In the genomic region with DNA sequence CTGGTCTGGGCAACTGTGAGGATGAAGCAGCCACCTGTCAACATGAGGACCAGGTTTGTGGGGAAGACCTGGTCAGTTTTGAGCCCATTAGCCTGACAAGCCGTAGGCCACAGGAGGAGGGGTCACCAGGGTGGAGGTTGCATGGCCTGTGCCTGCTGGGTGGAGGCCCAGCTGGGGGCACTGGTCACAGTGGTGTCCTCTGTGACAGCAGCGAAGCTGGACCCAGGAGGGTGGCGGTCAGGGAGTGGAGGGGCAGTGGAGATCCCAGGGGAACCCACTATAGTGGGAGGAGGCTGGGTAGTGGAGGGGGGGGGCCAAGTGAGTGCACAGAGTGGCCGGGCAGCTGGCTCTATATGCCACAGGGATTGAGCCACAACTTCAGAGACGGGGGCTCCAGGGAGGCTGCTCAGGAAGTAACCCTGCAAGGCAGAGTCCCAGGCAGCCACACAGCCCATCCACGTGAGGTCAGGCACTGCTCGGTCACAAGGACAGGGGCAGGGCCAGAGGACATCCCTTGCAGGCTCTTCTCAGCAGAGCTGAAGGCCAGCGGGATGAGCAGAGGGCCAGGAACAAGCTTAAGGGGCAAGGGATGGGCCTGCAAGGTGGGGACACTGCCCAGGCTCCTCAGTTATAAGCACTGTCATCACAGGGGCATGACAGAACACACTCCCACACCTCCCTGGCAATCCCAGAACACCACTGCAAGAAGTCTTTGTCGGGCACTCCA, we compare ENCODE assay signal across 23 cellular contexts. TPM values are rescaled to one million over a fixed set of nuclear protein-coding genes. Genes with fewer than 3 reads are reported as not detected.
DNase-seq lines count a peak whose midpoint lies in the region; ATAC-seq, FAIRE-seq and TF ChIP-seq lines count a peak whose summit lies in the region.
"Had no signal": no experiment of that assay in that cellular context is flagged by ENCODE, and none has a peak within 500 bp of the region (broad histone marks: within the 10 kb centered on the region; RNA-seq: fewer than 3 reads in every experiment).

No MANE protein-coding gene starts in this region.

- CTCF ChIA-PET in HepG2 (lab: Yijun Ruan, JAX; ENCODE audit: low intra/inter-chr PET ratio, low total read pairs): no interaction called here

- H3K27ac ChIP-seq in HepG2 (ENCODE audit: extremely low read length, insufficient read depth, low read length) (no peak overlapping the region), psoas muscle (peak overlapping the region; percentile 23)
- H3K27ac ChIP-seq: BLaER1, ovary, upper lobe of right lung had no signal

- H3K27me3 ChIP-seq in HepG2 (ENCODE audit: control insufficient read depth in 1 of 2, insufficient read depth in 2 of 2, low read length in 2 of 2): no peaks in the 10 kb centered on the region; a peak in 1 of 5 replicates
- no peaks in the 10 kb centered on the region for H3K27me3 ChIP-seq in psoas muscle (ENCODE audit: insufficient read depth in 3 of 3, low read length in 2 of 3)
- H3K27me3 ChIP-seq: BLaER1, ovary, upper lobe of right lung had no signal

- H3K9me3 ChIP-seq in HepG2 (ENCODE audit: low read length) (no peaks in the 10 kb centered on the region), psoas muscle (no peaks in the 10 kb centered on the region)
- H3K9me3 ChIP-seq: BLaER1, ovary, upper lobe of right lung had no signal

- WGBS in HepG2 (ENCODE audit: low lambda C conversion rate): 86% methylated on average over 7 of the region's 9 CpGs
- 68 to 79% (median 70%) methylated on average over 9 of the region's 9 CpGs for WGBS in psoas muscle, 3 donors

- no peak overlapping the region for H3K4me2 ChIP-seq in HepG2 (ENCODE audit: low read depth, low read length)
- H3K4me2 ChIP-seq: BLaER1 had no signal

- FAIRE-seq in HepG2 (lab: Jason Lieb, UNC): no peak
- FAIRE-seq: GM12892 had no signal

- peaks cover 32% of the 10 kb centered on the region for H3K79me2 ChIP-seq in HepG2 (ENCODE audit: insufficient read depth, low read length)

- TF ChIP-seq EP300 in HepG2 (IDR thresholded peaks at IDR 0.05; ENCODE audit: low read depth in 2 of 2, low read length in 2 of 2) (no peak), HepG2 (CRISPR knock-in tag; IDR thresholded peaks at IDR 0.05; ENCODE audit: borderline replicate concordance) (no peak)

- no peak overlapping the region for H2AFZ ChIP-seq in HepG2 (ENCODE audit: low read length)

- H4K20me1 ChIP-seq in HepG2 (ENCODE audit: insufficient read depth, low read length): peaks cover 8% of the 10 kb centered on the region; the same call in 1 of the 2 replicates

- intact Hi-C loops in HepG2 (cut with micrococcal nuclease; ENCODE audit: unreplicated experiment): no loop called here
- intact Hi-C loops in psoas muscle (cut with DNase I): no loop called here

- BruUV-seq in HepG2 (replicated peaks; lab: Mats Ljungman, UMichigan): no TSS peak

- no peak for TF ChIP-seq POLR2A in HepG2 (IDR thresholded peaks at IDR 0.05; ENCODE audit: insufficient read depth in 1 of 2, low read depth in 2 of 2, low read length in 2 of 2)

- peak; percentile 58 for DNase-seq in activated effector memory CD4-positive, alpha-beta T cell treated with anti-CD3 and anti-CD28 coated beads, Interleukin-2, amount 50 U/mL, for 16 hours
- DNase-seq in activated effector memory CD4-positive, alpha-beta T cell treated with Interleukin-2 at 50 U/mL for 16 hours: no peak
- no peak for DNase-seq in HepG2 (ENCODE audit: low spot score)
- no peak for DNase-seq in psoas muscle
- no peak for DNase-seq in HT-29 (ENCODE audit: low spot score)
- DNase-seq: activated CD4-positive, alpha-beta T cell treated with anti-CD3 and anti-CD28 coated beads, Interleukin-2, amount 10 ng/mL, durations not matched to agents 24 days and 14 days; Calu3; central memory CD4-positive, alpha-beta T cell; EL; hippocampal formation; left colon; MV-4-11; NCI-H510A treated with DMSO at 0.1 percent for 48 hours; Right ventricle myocardium superior; upper lobe of right lung had no signal

- in situ Hi-C loops in HepG2 (cut with HindIII; ENCODE audit: extremely low pct_ligation_motif_present, low pct_unique_long_range_greater_than_20kb): no loop called here

- ATAC-seq in HepG2 (no peak), psoas muscle (no peak), SK-N-SH treated with all-trans-retinoic acid at 6 μM for 48 hours (no peak), GM21526 (IDR thresholded peaks at IDR 0.05; ENCODE audit: low FRiP score, unreplicated experiment) (no peak)
- ATAC-seq: left colon; right cardiac atrium; stimulated activated effector memory CD8-positive, alpha-beta T cell treated with anti-CD3 and anti-CD28 coated beads, Interleukin-12 subunit alpha, Interleukin-12 subunit beta, amount 100 ng/mL, for 72 hours; upper lobe of right lung had no signal

- H3K4me3 ChIP-seq in HepG2 (replicated peaks in 1 of 3; ENCODE audit: insufficient read depth in 1 of 3, low read depth in 2 of 3, low read length in 3 of 3) (no peak overlapping the region), psoas muscle (no peak overlapping the region)
- H3K4me3 ChIP-seq: BLaER1, ovary, upper lobe of right lung had no signal

- TF ChIP-seq RAD21 in HepG2 (CRISPR knock-in tag; IDR thresholded peaks at IDR 0.05): no peak

- POLR2A ChIA-PET in HepG2 (lab: Yijun Ruan, JAX): interaction anchor here (0.5 to 1.3 kb wide), 3 partner anchors 11 to 60 kb away, joined by 3 to 4 read pairs (median 4); partner anchors contain the start of gene IBA57

- no peak for TF ChIP-seq CTCF in HepG2 (CRISPR knock-in tag; IDR thresholded peaks at IDR 0.05)
- TF ChIP-seq CTCF in psoas muscle (IDR thresholded peaks at IDR 0.05): no peak

- H3K9ac ChIP-seq in HepG2 (ENCODE audit: insufficient read depth, low read depth, low read length): no peak overlapping the region
- H3K9ac ChIP-seq: BLaER1 had no signal

- H3K4me1 ChIP-seq in HepG2 (ENCODE audit: insufficient read depth, low read length) (peaks cover 36% of the 10 kb centered on the region), psoas muscle (peaks cover 35% of the 10 kb centered on the region)

- H3K36me3 ChIP-seq in HepG2 (replicated peaks in 1 of 2; ENCODE audit: control insufficient read depth in 1 of 2, insufficient read depth in 2 of 2, low read length in 2 of 2) (peaks cover 2 to 7% of the 10 kb centered on the region in 2 experiments; a peak in 2 of 5 replicates), psoas muscle (ENCODE audit: insufficient read depth in 1 of 2, low read depth in 1 of 2) (peaks cover 0 to 29% of the 10 kb centered on the region in 2 donors)
- H3K36me3 ChIP-seq: ovary had no signal

RNA-seq across cellular contexts. Expression of gene C1orf35, which starts 2.3 kb away (rescaled TPM):
- 36.5 TPM for polyA plus RNA-seq in PFSK-1 (2012; ENCODE audit: insufficient read length, low read depth)
- 14.2 and 19.3 TPM in 2 replicates for total RNA-seq in HepG2 (2016; rRNA removed; fragmentation: Illumina TruSeq; extraction: Trizol)
- 3.6 and 3.9 TPM in 2 replicates for total RNA-seq in HepG2 (2016; cell fraction: cytosol; rRNA removed; fragmentation: Illumina TruSeq; extraction: Trizol; ENCODE audit: low read depth)
- total RNA-seq in HepG2 (2016; cell fraction: insoluble cytoplasmic fraction; rRNA removed; fragmentation: Illumina TruSeq; extraction: Trizol): 12.7 and 19.3 TPM in 2 replicates
- 5.2 and 7.7 TPM in 2 replicates for total RNA-seq in HepG2 (2016; cell fraction: membrane; rRNA removed; fragmentation: Illumina TruSeq; extraction: Trizol)
- total RNA-seq in HepG2 (2016; cell fraction: nucleus; rRNA removed; fragmentation: Illumina TruSeq; extraction: Trizol): 10.2 and 14.8 TPM in 2 replicates
- polyA plus RNA-seq in HepG2 (2011; rRNA removed): 8.1 and 8.8 TPM in 2 replicates
- polyA plus RNA-seq in HepG2 (2011; cell fraction: cytosol; rRNA removed): 5.5 and 9.0 TPM in 2 replicates
- 34.5 and 36.2 TPM in 2 replicates for polyA plus RNA-seq in HepG2 (2011; cell fraction: nucleus; rRNA removed)
- polyA plus RNA-seq in HepG2 (2012): 6.8 and 7.0 TPM in 2 replicates
- polyA plus RNA-seq in HepG2 (2016; cell fraction: cytosol; fragmentation: Illumina TruSeq; extraction: Trizol; ENCODE audit: low read depth): 2.9 and 3.3 TPM in 2 replicates
- 14.4 and 15.4 TPM in 2 replicates for polyA plus RNA-seq in HepG2 (2016; cell fraction: insoluble cytoplasmic fraction; fragmentation: Illumina TruSeq; extraction: Trizol; ENCODE audit: low read depth)
- 4.2 TPM in 2 replicates for polyA plus RNA-seq in HepG2 (2016; cell fraction: membrane; fragmentation: Illumina TruSeq; extraction: Trizol; ENCODE audit: low read depth)
- polyA plus RNA-seq in HepG2 (2016; cell fraction: nucleus; fragmentation: Illumina TruSeq; extraction: Trizol; ENCODE audit: insufficient read depth, low read depth): 35.0 and 36.9 TPM in 2 replicates
- 3.9 and 4.2 TPM in 2 replicates for polyA minus RNA-seq in HepG2 (2011; rRNA and poly(A)+ RNA removed; ENCODE audit: low replicate concordance)
- polyA minus RNA-seq in HepG2 (2011; cell fraction: cytosol; rRNA and poly(A)+ RNA removed): 1.2 and 2.6 TPM in 2 replicates
- polyA minus RNA-seq in HepG2 (2011; cell fraction: nucleus; rRNA and poly(A)+ RNA removed): 2.7 and 3.4 TPM in 2 replicates
- total RNA-seq in psoas muscle: 1 to 10 TPM; 3.6 to 6.5 (median 5.1) TPM
- 1 to 10 TPM; 5.7 to 8.2 (median 7.8) TPM for polyA plus RNA-seq in psoas muscle
- total RNA-seq in HT-29 (2014; rRNA removed; shearing (Covaris generic)): 30.3 and 38.4 TPM in 2 replicates

RNA-seq across cellular contexts. Expression of gene MRPL55, which starts 3.7 kb away (rescaled TPM):
- polyA plus RNA-seq in PFSK-1 (2012; ENCODE audit: insufficient read length, low read depth): 188 TPM
- total RNA-seq in HepG2 (2016; rRNA removed; fragmentation: Illumina TruSeq; extraction: Trizol) (92.9 and 97.9 TPM in 2 replicates), psoas muscle (10 to 100 TPM; 35.7 to 43.4 (median 39.2) TPM)
- total RNA-seq in HepG2 (2016; cell fraction: cytosol; rRNA removed; fragmentation: Illumina TruSeq; extraction: Trizol; ENCODE audit: low read depth): 49.0 and 60.3 TPM in 2 replicates
- 86.6 and 104 TPM in 2 replicates for total RNA-seq in HepG2 (2016; cell fraction: insoluble cytoplasmic fraction; rRNA removed; fragmentation: Illumina TruSeq; extraction: Trizol)
- total RNA-seq in HepG2 (2016; cell fraction: membrane; rRNA removed; fragmentation: Illumina TruSeq; extraction: Trizol): 54.0 and 72.4 TPM in 2 replicates
- 52.4 and 56.0 TPM in 2 replicates for total RNA-seq in HepG2 (2016; cell fraction: nucleus; rRNA removed; fragmentation: Illumina TruSeq; extraction: Trizol)
- polyA plus RNA-seq in HepG2 (2011; rRNA removed) (58.6 and 74.8 TPM in 2 replicates), psoas muscle (10 to 100 TPM; 70.9 to 86.2 (median 81.8) TPM)
- 43.3 and 107 TPM in 2 replicates for polyA plus RNA-seq in HepG2 (2011; cell fraction: cytosol; rRNA removed)
- 195 and 229 TPM in 2 replicates for polyA plus RNA-seq in HepG2 (2011; cell fraction: nucleus; rRNA removed)
- polyA plus RNA-seq in HepG2 (2012): 31.6 and 40.6 TPM in 2 replicates
- polyA plus RNA-seq in HepG2 (2016; cell fraction: cytosol; fragmentation: Illumina TruSeq; extraction: Trizol; ENCODE audit: low read depth): 37.6 and 50.2 TPM in 2 replicates
- 96.5 and 99.2 TPM in 2 replicates for polyA plus RNA-seq in HepG2 (2016; cell fraction: insoluble cytoplasmic fraction; fragmentation: Illumina TruSeq; extraction: Trizol; ENCODE audit: low read depth)
- polyA plus RNA-seq in HepG2 (2016; cell fraction: membrane; fragmentation: Illumina TruSeq; extraction: Trizol; ENCODE audit: low read depth): 41.3 and 57.8 TPM in 2 replicates
- 81.1 and 106 TPM in 2 replicates for polyA plus RNA-seq in HepG2 (2016; cell fraction: nucleus; fragmentation: Illumina TruSeq; extraction: Trizol; ENCODE audit: insufficient read depth, low read depth)
- 52.6 and 85.2 TPM in 2 replicates for polyA minus RNA-seq in HepG2 (2011; rRNA and poly(A)+ RNA removed; ENCODE audit: low replicate concordance)
- 25.1 and 31.5 TPM in 2 replicates for polyA minus RNA-seq in HepG2 (2011; cell fraction: cytosol; rRNA and poly(A)+ RNA removed)
- 29.2 and 32.2 TPM in 2 replicates for polyA minus RNA-seq in HepG2 (2011; cell fraction: nucleus; rRNA and poly(A)+ RNA removed)
- 158 and 201 TPM in 2 replicates for total RNA-seq in HT-29 (2014; rRNA removed; shearing (Covaris generic))

RNA-seq across cellular contexts. Expression of gene ARF1, which starts 22.9 kb away (rescaled TPM):
- polyA plus RNA-seq in PFSK-1 (2012; ENCODE audit: insufficient read length, low read depth): 822 TPM
- 186 and 210 TPM in 2 replicates for total RNA-seq in HepG2 (2016; rRNA removed; fragmentation: Illumina TruSeq; extraction: Trizol)
- total RNA-seq in HepG2 (2016; cell fraction: cytosol; rRNA removed; fragmentation: Illumina TruSeq; extraction: Trizol; ENCODE audit: low read depth): 81.7 and 86.1 TPM in 2 replicates
- 189 and 192 TPM in 2 replicates for total RNA-seq in HepG2 (2016; cell fraction: insoluble cytoplasmic fraction; rRNA removed; fragmentation: Illumina TruSeq; extraction: Trizol)
- 147 and 149 TPM in 2 replicates for total RNA-seq in HepG2 (2016; cell fraction: membrane; rRNA removed; fragmentation: Illumina TruSeq; extraction: Trizol)
- total RNA-seq in HepG2 (2016; cell fraction: nucleus; rRNA removed; fragmentation: Illumina TruSeq; extraction: Trizol): 107 and 112 TPM in 2 replicates
- 327 and 337 TPM in 2 replicates for polyA plus RNA-seq in HepG2 (2011; rRNA removed)
- polyA plus RNA-seq in HepG2 (2011; cell fraction: cytosol; rRNA removed): 324 and 458 TPM in 2 replicates
- 231 and 250 TPM in 2 replicates for polyA plus RNA-seq in HepG2 (2011; cell fraction: nucleus; rRNA removed)
- polyA plus RNA-seq in HepG2 (2012): 231 and 263 TPM in 2 replicates
- 82.3 and 83.9 TPM in 2 replicates for polyA plus RNA-seq in HepG2 (2016; cell fraction: cytosol; fragmentation: Illumina TruSeq; extraction: Trizol; ENCODE audit: low read depth)
- 300 and 336 TPM in 2 replicates for polyA plus RNA-seq in HepG2 (2016; cell fraction: insoluble cytoplasmic fraction; fragmentation: Illumina TruSeq; extraction: Trizol; ENCODE audit: low read depth)
- 127 and 132 TPM in 2 replicates for polyA plus RNA-seq in HepG2 (2016; cell fraction: membrane; fragmentation: Illumina TruSeq; extraction: Trizol; ENCODE audit: low read depth)
- 254 and 261 TPM in 2 replicates for polyA plus RNA-seq in HepG2 (2016; cell fraction: nucleus; fragmentation: Illumina TruSeq; extraction: Trizol; ENCODE audit: insufficient read depth, low read depth)
- 586 and 708 TPM in 2 replicates for polyA minus RNA-seq in HepG2 (2011; rRNA and poly(A)+ RNA removed; ENCODE audit: low replicate concordance)
- polyA minus RNA-seq in HepG2 (2011; cell fraction: cytosol; rRNA and poly(A)+ RNA removed): 237 and 248 TPM in 2 replicates
- 85.8 and 86.9 TPM in 2 replicates for polyA minus RNA-seq in HepG2 (2011; cell fraction: nucleus; rRNA and poly(A)+ RNA removed)
- total RNA-seq in psoas muscle: 100 to 1,000 TPM; 176 to 328 (median 256) TPM
- polyA plus RNA-seq in psoas muscle: 100 to 1,000 TPM; 257 to 612 (median 345) TPM
- total RNA-seq in HT-29 (2014; rRNA removed; shearing (Covaris generic)): 387 and 400 TPM in 2 replicates

RNA-seq across cellular contexts. Expression of gene GUK1, which starts 34.6 kb away (rescaled TPM):
- 468 TPM for polyA plus RNA-seq in PFSK-1 (2012; ENCODE audit: insufficient read length, low read depth)
- total RNA-seq in HepG2 (2016; rRNA removed; fragmentation: Illumina TruSeq; extraction: Trizol) (82.7 and 116 TPM in 2 replicates), psoas muscle (100 to 1,000 TPM in 1 of 4 donors, 10 to 100 TPM in 3; 90.2 to 122 (median 92.8) TPM)
- 772 and 776 TPM in 2 replicates for total RNA-seq in HepG2 (2016; cell fraction: cytosol; rRNA removed; fragmentation: Illumina TruSeq; extraction: Trizol; ENCODE audit: low read depth)
- total RNA-seq in HepG2 (2016; cell fraction: insoluble cytoplasmic fraction; rRNA removed; fragmentation: Illumina TruSeq; extraction: Trizol): 78.9 and 120 TPM in 2 replicates
- 448 and 476 TPM in 2 replicates for total RNA-seq in HepG2 (2016; cell fraction: membrane; rRNA removed; fragmentation: Illumina TruSeq; extraction: Trizol)
- 51.4 and 56.9 TPM in 2 replicates for total RNA-seq in HepG2 (2016; cell fraction: nucleus; rRNA removed; fragmentation: Illumina TruSeq; extraction: Trizol)
- polyA plus RNA-seq in HepG2 (2011; rRNA removed) (154 and 205 TPM in 2 replicates), psoas muscle (100 to 1,000 TPM; 161 to 271 (median 166) TPM)
- polyA plus RNA-seq in HepG2 (2011; cell fraction: cytosol; rRNA removed): 228 and 301 TPM in 2 replicates
- polyA plus RNA-seq in HepG2 (2011; cell fraction: nucleus; rRNA removed): 387 and 492 TPM in 2 replicates
- 58.4 and 85.4 TPM in 2 replicates for polyA plus RNA-seq in HepG2 (2012)
- polyA plus RNA-seq in HepG2 (2016; cell fraction: cytosol; fragmentation: Illumina TruSeq; extraction: Trizol; ENCODE audit: low read depth): 764 and 775 TPM in 2 replicates
- 78.9 and 87.4 TPM in 2 replicates for polyA plus RNA-seq in HepG2 (2016; cell fraction: insoluble cytoplasmic fraction; fragmentation: Illumina TruSeq; extraction: Trizol; ENCODE audit: low read depth)
- 402 and 423 TPM in 2 replicates for polyA plus RNA-seq in HepG2 (2016; cell fraction: membrane; fragmentation: Illumina TruSeq; extraction: Trizol; ENCODE audit: low read depth)
- 119 and 120 TPM in 2 replicates for polyA plus RNA-seq in HepG2 (2016; cell fraction: nucleus; fragmentation: Illumina TruSeq; extraction: Trizol; ENCODE audit: insufficient read depth, low read depth)
- polyA minus RNA-seq in HepG2 (2011; rRNA and poly(A)+ RNA removed; ENCODE audit: low replicate concordance): 81.2 and 86.5 TPM in 2 replicates
- 31.2 and 41.7 TPM in 2 replicates for polyA minus RNA-seq in HepG2 (2011; cell fraction: cytosol; rRNA and poly(A)+ RNA removed)
- polyA minus RNA-seq in HepG2 (2011; cell fraction: nucleus; rRNA and poly(A)+ RNA removed): 52.1 and 60.5 TPM in 2 replicates
- total RNA-seq in HT-29 (2014; rRNA removed; shearing (Covaris generic)): 608 and 613 TPM in 2 replicates

RNA-seq across cellular contexts. Expression of gene GJC2, which starts 44.3 kb away (rescaled TPM):
- 3.2 TPM for polyA plus RNA-seq in PFSK-1 (2012; ENCODE audit: insufficient read length, low read depth)
- total RNA-seq in HepG2 (2016; rRNA removed; fragmentation: Illumina TruSeq; extraction: Trizol) (1.6 and 3.8 TPM in 2 replicates), psoas muscle (under 1 TPM; 0.37 to 0.92 (median 0.52) TPM)
- 0.79 and 1.0 TPM in 2 replicates for total RNA-seq in HepG2 (2016; cell fraction: cytosol; rRNA removed; fragmentation: Illumina TruSeq; extraction: Trizol; ENCODE audit: low read depth)
- total RNA-seq in HepG2 (2016; cell fraction: insoluble cytoplasmic fraction; rRNA removed; fragmentation: Illumina TruSeq; extraction: Trizol): 1.5 and 3.8 TPM in 2 replicates
- 1.4 and 2.0 TPM in 2 replicates for total RNA-seq in HepG2 (2016; cell fraction: membrane; rRNA removed; fragmentation: Illumina TruSeq; extraction: Trizol)
- total RNA-seq in HepG2 (2016; cell fraction: nucleus; rRNA removed; fragmentation: Illumina TruSeq; extraction: Trizol): 2.3 and 2.4 TPM in 2 replicates
- polyA plus RNA-seq in HepG2 (2011; rRNA removed) (1.6 and 2.5 TPM in 2 replicates), psoas muscle (under 1 TPM; 0.19 to 0.40 (median 0.20) TPM)
- 1.4 and 3.3 TPM in 2 replicates for polyA plus RNA-seq in HepG2 (2011; cell fraction: cytosol; rRNA removed)
- 3.1 and 3.8 TPM in 2 replicates for polyA plus RNA-seq in HepG2 (2011; cell fraction: nucleus; rRNA removed)
- 2.5 and 2.9 TPM in 2 replicates for polyA plus RNA-seq in HepG2 (2012)
- polyA plus RNA-seq in HepG2 (2016; cell fraction: cytosol; fragmentation: Illumina TruSeq; extraction: Trizol; ENCODE audit: low read depth): 0.48 and 0.51 TPM in 2 replicates
- polyA plus RNA-seq in HepG2 (2016; cell fraction: insoluble cytoplasmic fraction; fragmentation: Illumina TruSeq; extraction: Trizol; ENCODE audit: low read depth): 1.7 and 1.8 TPM in 2 replicates
- polyA plus RNA-seq in HepG2 (2016; cell fraction: membrane; fragmentation: Illumina TruSeq; extraction: Trizol; ENCODE audit: low read depth): 1.2 and 1.3 TPM in 2 replicates
- polyA plus RNA-seq in HepG2 (2016; cell fraction: nucleus; fragmentation: Illumina TruSeq; extraction: Trizol; ENCODE audit: insufficient read depth, low read depth): 3.1 and 3.7 TPM in 2 replicates
- 0.65 and 7.9 TPM in 2 replicates for polyA minus RNA-seq in HepG2 (2011; rRNA and poly(A)+ RNA removed; ENCODE audit: low replicate concordance)
- polyA minus RNA-seq in HepG2 (2011; cell fraction: cytosol; rRNA and poly(A)+ RNA removed): 2.4 and 5.1 TPM in 2 replicates
- polyA minus RNA-seq in HepG2 (2011; cell fraction: nucleus; rRNA and poly(A)+ RNA removed): 2.4 and 2.7 TPM in 2 replicates
- total RNA-seq in HT-29 (2014; rRNA removed; shearing (Covaris generic)): 45.3 and 48.4 TPM in 2 replicates
